ENCODE assay signal across 8 cellular contexts in genomic region chr10:72272689-72273409, GRCh38. TPM values are rescaled to one million over a fixed set of nuclear protein-coding genes. Genes with fewer than 3 reads are reported as not detected.
DNase-seq lines count a peak whose midpoint lies in the region; ATAC-seq, FAIRE-seq and TF ChIP-seq lines count a peak whose summit lies in the region.

No MANE protein-coding gene starts in this region.

- no peaks in the 10 kb centered on the region for H3K27me3 Mint-ChIP-seq in activated T-helper 1 cell treated with anti-CD3 and anti-CD28 coated beads, Interleukin-12 subunit alpha, Interleukin-12 subunit beta, Interleukin-2, Interleukin-4 antibody, amounts not matched to agents 30 ng/mL and 10 ng/mL and 1 ng/mL, durations not matched to agents 14 hours and 24 hours and 36 hours (ENCODE audit: insufficient read depth)

- peak overlapping the region; percentile 97 for H3K27ac Mint-ChIP-seq in activated T-helper 1 cell treated with anti-CD3 and anti-CD28 coated beads, Interleukin-12 subunit alpha, Interleukin-12 subunit beta, Interleukin-2, Interleukin-4 antibody, amounts not matched to agents 30 ng/mL and 10 ng/mL and 1 ng/mL, durations not matched to agents 14 hours and 24 hours and 36 hours

- H3K36me3 Mint-ChIP-seq in activated T-helper 1 cell treated with anti-CD3 and anti-CD28 coated beads, Interleukin-12 subunit alpha, Interleukin-12 subunit beta, Interleukin-2, Interleukin-4 antibody, amounts not matched to agents 30 ng/mL and 10 ng/mL and 1 ng/mL, durations not matched to agents 14 hours and 24 hours and 36 hours (ENCODE audit: low read depth) = peaks cover 32% of the 10 kb centered on the region

- intact Hi-C loops in activated T-helper 1 cell treated with anti-CD3 and anti-CD28 coated beads, Interleukin-12 subunit alpha, Interleukin-12 subunit beta, Interleukin-2, Interleukin-4 antibody, amounts not matched to agents 30 ng/mL and 10 ng/mL and 1 ng/mL, durations not matched to agents 14 hours and 24 hours and 36 hours (cut with micrococcal nuclease) = loop anchor here (1.0 to 5.0 kb wide), 7 partner anchors 12 to 186 kb away; partner anchors contain the start of genes ANAPC16, ASCC1 and SPOCK2

- H3K4me3 ChIP-seq in ACC112 (ENCODE audit: low read depth, low read length) (peak overlapping the region; percentile 92), fibroblast of pulmonary artery (replicated peaks; ENCODE audit: low read depth, low read length) (peak overlapping the region; percentile 100)

- H3K4me1 Mint-ChIP-seq in activated T-helper 1 cell treated with anti-CD3 and anti-CD28 coated beads, Interleukin-12 subunit alpha, Interleukin-12 subunit beta, Interleukin-2, Interleukin-4 antibody, amounts not matched to agents 30 ng/mL and 10 ng/mL and 1 ng/mL, durations not matched to agents 14 hours and 24 hours and 36 hours (ENCODE audit: low read depth) = peaks cover 50% of the 10 kb centered on the region

- ATAC-seq in HG02981 (IDR thresholded peaks at IDR 0.05; ENCODE audit: unreplicated experiment) = peak; percentile 27

- peak; percentile 98 for DNase-seq in GM04504 (ENCODE audit: low read depth)
- DNase-seq in NCI-H510A treated with DMSO at 0.1 percent for 48 hours (lab: John Stamatoyannopoulos, UW) = peak; percentile 70
- DNase-seq in activated T-helper 1 cell treated with anti-CD3 and anti-CD28 coated beads, Interleukin-12 subunit alpha, Interleukin-12 subunit beta, Interleukin-2, Interleukin-4 antibody, amounts not matched to agents 30 ng/mL and 10 ng/mL and 1 ng/mL, durations not matched to agents 14 hours and 24 hours and 36 hours (ENCODE audit: low spot score) = peak; percentile 37
- peak; percentile 98 for DNase-seq in fibroblast of pulmonary artery (ENCODE audit: low read depth)
- peak; percentile 96 for DNase-seq in myocyte (ENCODE audit: low read depth)
- peak; percentile 88 for DNase-seq in urothelium cell line (ENCODE audit: low spot score)

- TF ChIP-seq CTCF in fibroblast of pulmonary artery (IDR thresholded peaks at IDR 0.05; ENCODE audit: low read length, missing control alignments) = no peak

- H3K27me3 ChIP-seq in ACC112 (ENCODE audit: insufficient read depth, low read length) = no peaks in the 10 kb centered on the region

- peak overlapping the region; percentile 97 for H3K4me3 Mint-ChIP-seq in activated T-helper 1 cell treated with anti-CD3 and anti-CD28 coated beads, Interleukin-12 subunit alpha, Interleukin-12 subunit beta, Interleukin-2, Interleukin-4 antibody, amounts not matched to agents 30 ng/mL and 10 ng/mL and 1 ng/mL, durations not matched to agents 14 hours and 24 hours and 36 hours

- no peak for FAIRE-seq in urothelium cell line (lab: Jason Lieb, UNC)

- H2AFZ ChIP-seq in ACC112 (ENCODE audit: low read length, unreplicated experiment) = no peak overlapping the region

- H3K36me3 ChIP-seq in ACC112 (ENCODE audit: insufficient read depth, low read length) = peaks cover 23% of the 10 kb centered on the region

- H3K4me1 ChIP-seq in ACC112 (ENCODE audit: control insufficient read depth, insufficient read depth, low read length, unreplicated experiment) = peaks cover 22% of the 10 kb centered on the region

- peaks cover 25% of the 10 kb centered on the region for H3K79me2 ChIP-seq in ACC112 (ENCODE audit: control insufficient read depth, insufficient read depth, low read length, unreplicated experiment)

- H3K9me3 Mint-ChIP-seq in activated T-helper 1 cell treated with anti-CD3 and anti-CD28 coated beads, Interleukin-12 subunit alpha, Interleukin-12 subunit beta, Interleukin-2, Interleukin-4 antibody, amounts not matched to agents 30 ng/mL and 10 ng/mL and 1 ng/mL, durations not matched to agents 14 hours and 24 hours and 36 hours = no peaks in the 10 kb centered on the region

- H3K27ac ChIP-seq in ACC112 (ENCODE audit: low read depth, low read length) = peak overlapping the region; percentile 82

RNA-seq across cellular contexts. Expression of gene DDIT4, which starts 0.9 kb away (rescaled TPM):
- total RNA-seq in activated T-helper 1 cell treated with anti-CD3 and anti-CD28 coated beads, Interleukin-12 subunit alpha, Interleukin-12 subunit beta, Interleukin-2, Interleukin-4 antibody, amounts not matched to agents 30 ng/mL and 10 ng/mL and 1 ng/mL, durations not matched to agents 14 hours and 24 hours and 36 hours = 178 and 183 TPM in 2 replicates
- 97.0 and 97.3 TPM in 2 replicates for total RNA-seq in myocyte
- polyA plus RNA-seq in myocyte (2012) = 242 TPM

RNA-seq across cellular contexts. Expression of gene ASCC1, which starts 56.8 kb away (rescaled TPM):
- 29.8 and 33.5 TPM in 2 replicates for total RNA-seq in activated T-helper 1 cell treated with anti-CD3 and anti-CD28 coated beads, Interleukin-12 subunit alpha, Interleukin-12 subunit beta, Interleukin-2, Interleukin-4 antibody, amounts not matched to agents 30 ng/mL and 10 ng/mL and 1 ng/mL, durations not matched to agents 14 hours and 24 hours and 36 hours
- total RNA-seq in myocyte = 37.1 and 43.2 TPM in 2 replicates
- polyA plus RNA-seq in myocyte (2012) = 31.1 TPM

RNA-seq across cellular contexts. Expression of gene ANAPC16, which starts 57.0 kb away (rescaled TPM):
- 80.0 and 81.6 TPM in 2 replicates for total RNA-seq in activated T-helper 1 cell treated with anti-CD3 and anti-CD28 coated beads, Interleukin-12 subunit alpha, Interleukin-12 subunit beta, Interleukin-2, Interleukin-4 antibody, amounts not matched to agents 30 ng/mL and 10 ng/mL and 1 ng/mL, durations not matched to agents 14 hours and 24 hours and 36 hours
- 61.4 and 66.3 TPM in 2 replicates for total RNA-seq in myocyte
- 63.9 TPM for polyA plus RNA-seq in myocyte (2012)

Comparison
In these comparisons a context has a peak if more than half of its experiments do, and no peak if none do; other contexts are left out.
1. Peak in every context shown above with its lines: DNase-seq, ATAC-seq, H3K4me3 ChIP-seq and H3K27ac ChIP-seq.
2. DNase-seq: peak in every context shown above with its lines; median percentile 98 in GM04504; 98 in fibroblast of pulmonary artery; 96 in myocyte; 88 in urothelium cell line; 70 in NCI-H510A treated with DMSO at 0.1 percent for 48 hours; 37 in activated T-helper 1 cell treated with anti-CD3 and anti-CD28 coated beads, Interleukin-12 subunit alpha, Interleukin-12 subunit beta, Interleukin-2, Interleukin-4 antibody, amounts not matched to agents 30 ng/mL and 10 ng/mL and 1 ng/mL, durations not matched to agents 14 hours and 24 hours and 36 hours.